ENCODE assay signal across 8 cellular contexts in genomic region chr9:32251539-32251938, GRCh38.
DNase-seq lines count a peak whose midpoint lies in the region; ATAC-seq and TF ChIP-seq lines count a peak whose summit lies in the region.

No MANE protein-coding gene starts in this region.

- H3K27me3 ChIP-seq in CD4-positive, CD25-positive, alpha-beta regulatory T cell (ENCODE audit: control insufficient read depth, insufficient read depth, low read length) = no peaks in the 10 kb centered on the region
- H3K27me3 ChIP-seq in esophagus muscularis mucosa (no peaks in the 10 kb centered on the region), neuronal stem cell (ENCODE audit: control insufficient read depth in 3 of 3, insufficient read depth in 3 of 3, low read depth in 1 of 3, low read length in 3 of 3) (no peaks in the 10 kb centered on the region)

- no peak overlapping the region for H4K91ac ChIP-seq in neuronal stem cell (ENCODE audit: low read depth, low read length, poor library complexity)

- no peak overlapping the region for H2BK5ac ChIP-seq in neuronal stem cell (ENCODE audit: low read length)

- H3K27ac ChIP-seq in CD4-positive, CD25-positive, alpha-beta regulatory T cell (ENCODE audit: insufficient read depth, low read length, poor library complexity, severe bottlenecking) = no peak overlapping the region
- H3K27ac ChIP-seq in esophagus muscularis mucosa (replicated peaks in 1 of 4) (no peak overlapping the region), neuronal stem cell (replicated peaks; ENCODE audit: low read length) (no peak overlapping the region)

- H3K9me3 ChIP-seq in CD4-positive, CD25-positive, alpha-beta regulatory T cell (ENCODE audit: control insufficient read depth in 2 of 2, low read length in 2 of 2) = no peaks in the 10 kb centered on the region
- H3K9me3 ChIP-seq in esophagus muscularis mucosa (no peaks in the 10 kb centered on the region), neuronal stem cell (replicated peaks in 1 of 2; ENCODE audit: control insufficient read depth in 2 of 2, insufficient read depth in 1 of 2, low read depth in 1 of 2, low read length in 2 of 2) (no peaks in the 10 kb centered on the region)

- no peak overlapping the region for H3K18ac ChIP-seq in neuronal stem cell (ENCODE audit: low read length)

- no peak overlapping the region for H3K4me3 Mint-ChIP-seq in CD4-positive, CD25-positive, alpha-beta regulatory T cell

- no peak overlapping the region for H3K27ac Mint-ChIP-seq in CD4-positive, CD25-positive, alpha-beta regulatory T cell

- peaks cover 5% of the 10 kb centered on the region for H3K27me3 Mint-ChIP-seq in CD4-positive, CD25-positive, alpha-beta regulatory T cell

- no peak overlapping the region for H3K23ac ChIP-seq in neuronal stem cell (ENCODE audit: low read depth, low read length, poor library complexity)

- TF ChIP-seq POLR2A in esophagus muscularis mucosa (IDR thresholded peaks at IDR 0.05; ENCODE audit: low read depth) = no peak

- no peak overlapping the region for H2AK5ac ChIP-seq in neuronal stem cell (ENCODE audit: low read depth, low read length)

- no peak overlapping the region for H3K14ac ChIP-seq in neuronal stem cell (ENCODE audit: low read length)

- WGBS in esophagus muscularis mucosa = 5% methylated on average over 5 of the region's 5 CpGs
- WGBS in neuronal stem cell (ENCODE audit: extremely low coverage in 2 of 2, insufficient read length in 2 of 2, insufficient replicate concordance in 1 of 2), 2 donors = no CpG with 5 or more reads among the region's 5 CpGs

- no peaks in the 10 kb centered on the region for H3K36me3 Mint-ChIP-seq in CD4-positive, CD25-positive, alpha-beta regulatory T cell

- no peak overlapping the region for H3K9ac ChIP-seq in neuronal stem cell (ENCODE audit: low read depth, low read length, poor library complexity)

- DNase-seq in CD4-positive, CD25-positive, alpha-beta regulatory T cell = peak in 2 of 3 donors; percentile 30 to 33
- DNase-seq in NCI-H2081 (lab: John Stamatoyannopoulos, UW) (peak; percentile 69 to 85), UCSD-AML1 (lab: John Stamatoyannopoulos, UW; ENCODE audit: unreplicated experiment) (peak; percentile 8), esophagus muscularis mucosa (ENCODE audit: extremely low spot score) (no peak), neuronal stem cell (ENCODE audit: low spot score) (peak; percentile 54), omental fat pad (ENCODE audit: low spot score) (no peak)

- no peak overlapping the region for H4K8ac ChIP-seq in neuronal stem cell (ENCODE audit: low read depth, low read length)

- H3K79me1 ChIP-seq in neuronal stem cell (ENCODE audit: low read depth, low read length) = no peaks in the 10 kb centered on the region

- no peaks in the 10 kb centered on the region for H3K4me1 ChIP-seq in CD4-positive, CD25-positive, alpha-beta regulatory T cell (ENCODE audit: control insufficient read depth, insufficient read depth, low read length, poor library complexity, severe bottlenecking)
- H3K4me1 ChIP-seq in esophagus muscularis mucosa (peaks cover 0 to 8% (median 5%) of the 10 kb centered on the region in 4 donors), neuronal stem cell (ENCODE audit: control insufficient read depth in 2 of 2, insufficient read depth in 1 of 2, low read depth in 1 of 2, low read length in 2 of 2) (no peaks in the 10 kb centered on the region)

- peaks cover 0 to 1% (median 0%) of the 10 kb centered on the region in 7 donors for H3K9me3 Mint-ChIP-seq in CD4-positive, CD25-positive, alpha-beta regulatory T cell

- no peak overlapping the region for H2BK15ac ChIP-seq in neuronal stem cell (ENCODE audit: low read length)

- no peak overlapping the region for H2AFZ ChIP-seq in neuronal stem cell (ENCODE audit: low read length)

- H2BK12ac ChIP-seq in neuronal stem cell (ENCODE audit: low read length) = no peak overlapping the region

- no peaks in the 10 kb centered on the region for H3K4me1 Mint-ChIP-seq in CD4-positive, CD25-positive, alpha-beta regulatory T cell

- no peak overlapping the region for H2BK120ac ChIP-seq in neuronal stem cell (ENCODE audit: low read depth, low read length)

- no peak for ATAC-seq in CD4-positive, CD25-positive, alpha-beta regulatory T cell (ENCODE audit: low read depth in 2 of 2)
- peak; percentile 90 for ATAC-seq in GM18858 (IDR thresholded peaks at IDR 0.05; ENCODE audit: unreplicated experiment)
- peak; percentile 66 for ATAC-seq in HG03039 (IDR thresholded peaks at IDR 0.05; ENCODE audit: unreplicated experiment)
- no peak for ATAC-seq in omental fat pad (ENCODE audit: low FRiP score)

- peak; percentile 47 to 69 (median 67) for TF ChIP-seq CTCF in esophagus muscularis mucosa (IDR thresholded peaks at IDR 0.05)
- no peak for TF ChIP-seq CTCF in omental fat pad (IDR thresholded peaks at IDR 0.05)

- no peak overlapping the region for H3K4me3 ChIP-seq in CD4-positive, CD25-positive, alpha-beta regulatory T cell (ENCODE audit: low read depth, low read length)
- H3K4me3 ChIP-seq in esophagus muscularis mucosa = no peak overlapping the region
- H3K4me3 ChIP-seq in neuronal stem cell (ENCODE audit: low read length in 2 of 2) = no peak overlapping the region

- no peak for TF ChIP-seq EP300 in esophagus muscularis mucosa (IDR thresholded peaks at IDR 0.05)

- intact Hi-C loops in esophagus muscularis mucosa (cut with DNase I) = loop anchor here (10.0 kb wide), 1 partner anchor 1127 kb away; no protein-coding TSS in a partner anchor

- no peaks in the 10 kb centered on the region for H3K36me3 ChIP-seq in CD4-positive, CD25-positive, alpha-beta regulatory T cell (ENCODE audit: control insufficient read depth, insufficient read depth, low read length)
- H3K36me3 ChIP-seq in esophagus muscularis mucosa (no peaks in the 10 kb centered on the region), neuronal stem cell (replicated peaks in 1 of 2; ENCODE audit: control insufficient read depth in 2 of 2, insufficient read depth in 2 of 2, low read length in 2 of 2) (no peaks in the 10 kb centered on the region)

- H3K4me2 ChIP-seq in neuronal stem cell (ENCODE audit: insufficient read depth, low read length, poor library complexity, severe bottlenecking) = no peak overlapping the region

- no peak overlapping the region for H3K4ac ChIP-seq in neuronal stem cell (ENCODE audit: low read length)

Comparison
In these comparisons a context has a peak if more than half of its experiments do, and no peak if none do; other contexts are left out.
1. ATAC-seq: peak in GM18858 (single experiment) and HG03039 (single experiment); none in CD4-positive, CD25-positive, alpha-beta regulatory T cell (0 of 2) and omental fat pad (single experiment).
2. DNase-seq: peak in CD4-positive, CD25-positive, alpha-beta regulatory T cell (2 of 3), NCI-H2081 (2 of 2), UCSD-AML1 (single experiment) and neuronal stem cell (single experiment); none in esophagus muscularis mucosa (single experiment) and omental fat pad (single experiment).
3. CTCF ChIP-seq: peak in esophagus muscularis mucosa (3 of 3); none in omental fat pad (0 of 3).